Comparison of ENCODE assay signal across 8 cellular contexts in genomic region chr13:33228645-33229445, GRCh38. TPM values are rescaled to one million over a fixed set of nuclear protein-coding genes. Genes with fewer than 3 reads are reported as not detected.
DNase-seq lines count a peak whose midpoint lies in the region; ATAC-seq, FAIRE-seq and TF ChIP-seq lines count a peak whose summit lies in the region.

No MANE protein-coding gene starts in this region.

- H3K4me3 ChIP-seq in HFF-Myc (replicated peaks; ENCODE audit: low read depth, low read length): 0 out of 2 replicates have a peak overlapping the region, but pooled peaks have one; percentile 4
- H3K4me3 ChIP-seq in astrocyte (ENCODE audit: insufficient read depth, low read depth, low read length): peak overlapping the region; percentile 16
- no peak overlapping the region for H3K4me3 ChIP-seq in small intestine (ENCODE audit: low read depth in 1 of 2, low read length in 2 of 2)

- peak overlapping the region in 1 of 2 donors; percentile 68 for H3K27ac Mint-ChIP-seq in activated naive CD4-positive, alpha-beta T cell treated with anti-CD3 and anti-CD28 coated beads, Interleukin-2, amount 50 U/mL, for 72 hours
- no peak overlapping the region for H3K27ac Mint-ChIP-seq in activated naive CD4-positive, alpha-beta T cell treated with anti-CD3 and anti-CD28 coated beads, Interleukin-2, amount 10 ng/mL, durations not matched to agents 7 days and 5 days
- peak overlapping the region; percentile 73 for H3K27ac Mint-ChIP-seq in astrocyte (ENCODE audit: unreplicated experiment)

- H3K4me1 Mint-ChIP-seq in activated naive CD4-positive, alpha-beta T cell treated with anti-CD3 and anti-CD28 coated beads, Interleukin-2, amount 10 ng/mL, durations not matched to agents 7 days and 5 days: peaks cover 4% of the 10 kb centered on the region
- H3K4me1 Mint-ChIP-seq in astrocyte (ENCODE audit: low read depth, unreplicated experiment): peaks cover 29% of the 10 kb centered on the region

- H3K27me3 Mint-ChIP-seq in activated naive CD4-positive, alpha-beta T cell treated with anti-CD3 and anti-CD28 coated beads, Interleukin-2, amount 10 ng/mL, durations not matched to agents 7 days and 5 days: no peaks in the 10 kb centered on the region
- H3K27me3 Mint-ChIP-seq in astrocyte (ENCODE audit: low read depth, unreplicated experiment): no peaks in the 10 kb centered on the region

- H3K27me3 ChIP-seq in astrocyte (ENCODE audit: insufficient read depth, low read length) (no peaks in the 10 kb centered on the region), small intestine (ENCODE audit: control insufficient read depth in 2 of 2, insufficient read depth in 2 of 2, low read length in 2 of 2) (no peaks in the 10 kb centered on the region)

- H2AFZ ChIP-seq in astrocyte (ENCODE audit: low read depth, low read length): peak overlapping the region; percentile 19

- peaks cover 14% of the 10 kb centered on the region in 2 donors for H3K36me3 Mint-ChIP-seq in activated naive CD4-positive, alpha-beta T cell treated with anti-CD3 and anti-CD28 coated beads, Interleukin-2, amount 50 U/mL, for 72 hours
- H3K36me3 Mint-ChIP-seq in activated naive CD4-positive, alpha-beta T cell treated with anti-CD3 and anti-CD28 coated beads, Interleukin-2, amount 10 ng/mL, durations not matched to agents 7 days and 5 days: no peaks in the 10 kb centered on the region
- peaks cover 10% of the 10 kb centered on the region for H3K36me3 Mint-ChIP-seq in astrocyte (ENCODE audit: low read depth, unreplicated experiment)

- peaks cover 48% of the 10 kb centered on the region for H3K4me1 ChIP-seq in astrocyte (ENCODE audit: insufficient read depth, low read length)
- peaks cover 0 to 8% of the 10 kb centered on the region in 2 donors for H3K4me1 ChIP-seq in small intestine (ENCODE audit: control insufficient read depth in 2 of 2, insufficient read depth in 1 of 2, low read depth in 1 of 2, low read length in 1 of 2)

- H3K4me2 ChIP-seq in astrocyte (ENCODE audit: low read length): peak overlapping the region; percentile 78

- peak overlapping the region; percentile 92 for H3K27ac ChIP-seq in astrocyte (ENCODE audit: low read depth, low read length)
- peak overlapping the region in 1 of 2 donors; percentile 32 for H3K27ac ChIP-seq in small intestine (ENCODE audit: low read depth in 1 of 2, low read length in 1 of 2)

- peak; percentile 54 to 61 for ATAC-seq in activated naive CD4-positive, alpha-beta T cell treated with anti-CD3 and anti-CD28 coated beads, Interleukin-2, amount 50 U/mL, for 72 hours

- CTCF ChIA-PET in activated naive CD4-positive, alpha-beta T cell treated with anti-CD3 and anti-CD28 coated beads, Interleukin-2, amount 10 ng/mL, durations not matched to agents 7 days and 5 days (lab: Charles Lee): interaction anchor here (0.9 to 1.5 kb wide), 6 partner anchors 14 to 496 kb away, joined by 3 to 7 read pairs (median 4); no protein-coding TSS in a partner anchor

- FAIRE-seq in astrocyte (lab: Jason Lieb, UNC): no peak
- no peak for FAIRE-seq in small intestine (lab: Jason Lieb, UNC)

- H3K36me3 ChIP-seq in astrocyte (ENCODE audit: insufficient read depth, low read length) (peaks cover 3% of the 10 kb centered on the region), small intestine (ENCODE audit: control insufficient read depth in 2 of 2, insufficient read depth in 2 of 2, low read length in 2 of 2) (no peaks in the 10 kb centered on the region)

- H3K79me2 ChIP-seq in astrocyte (ENCODE audit: insufficient read depth, low read length): peaks cover 91% of the 10 kb centered on the region

- H3K9me3 ChIP-seq in astrocyte (ENCODE audit: insufficient read depth, low read depth, low read length): no peaks in the 10 kb centered on the region
- no peaks in the 10 kb centered on the region for H3K9me3 ChIP-seq in small intestine (ENCODE audit: control insufficient read depth, low read depth)

- TF ChIP-seq CTCF in HFF-Myc (IDR thresholded peaks at IDR 0.05; ENCODE audit: low read depth, low read length, missing control alignments) (peak; percentile 85), astrocyte (IDR thresholded peaks at IDR 0.05; ENCODE audit: insufficient read depth, low read depth, low read length) (peak; percentile 97)

- DNase-seq in activated naive CD4-positive, alpha-beta T cell treated with anti-CD3 and anti-CD28 coated beads, Interleukin-2, amount 50 U/mL, for 72 hours (ENCODE audit: low spot score in 2 of 2): no peak
- no peak for DNase-seq in activated naive CD4-positive, alpha-beta T cell treated with anti-CD3 and anti-CD28 coated beads, Interleukin-2, amount 10 ng/mL, durations not matched to agents 7 days and 5 days
- DNase-seq in HFF-Myc (ENCODE audit: extremely low read depth, low read depth): no peak
- DNase-seq in NCI-H2196 (lab: John Stamatoyannopoulos, UW; ENCODE audit: unreplicated experiment): peak; percentile 6
- peak; percentile 79 for DNase-seq in astrocyte (ENCODE audit: low read depth)
- DNase-seq in hepatic stellate cell (ENCODE audit: low spot score): peak; percentile 29
- peak; percentile 59 for DNase-seq in small intestine
- no peak for DNase-seq in UCSD-AML1 (lab: John Stamatoyannopoulos, UW; ENCODE audit: unreplicated experiment)

- WGBS in small intestine, 3 donors: 40 to 49% (median 48%) methylated on average over 12 of the region's 12 CpGs

- peak overlapping the region; percentile 76 for H3K9ac ChIP-seq in astrocyte (ENCODE audit: low read length)

- peaks cover 9 to 13% of the 10 kb centered on the region in 2 donors for H3K9me3 Mint-ChIP-seq in activated naive CD4-positive, alpha-beta T cell treated with anti-CD3 and anti-CD28 coated beads, Interleukin-2, amount 50 U/mL, for 72 hours
- peaks cover 8% of the 10 kb centered on the region for H3K9me3 Mint-ChIP-seq in activated naive CD4-positive, alpha-beta T cell treated with anti-CD3 and anti-CD28 coated beads, Interleukin-2, amount 10 ng/mL, durations not matched to agents 7 days and 5 days
- H3K9me3 Mint-ChIP-seq in astrocyte (ENCODE audit: unreplicated experiment): peaks cover 2% of the 10 kb centered on the region

- no peak overlapping the region for H3K4me3 Mint-ChIP-seq in activated naive CD4-positive, alpha-beta T cell treated with anti-CD3 and anti-CD28 coated beads, Interleukin-2, amount 10 ng/mL, durations not matched to agents 7 days and 5 days
- H3K4me3 Mint-ChIP-seq in astrocyte (ENCODE audit: unreplicated experiment): peak overlapping the region; percentile 1

- H4K20me1 ChIP-seq in astrocyte (ENCODE audit: insufficient read depth, low read length): peaks cover 2% of the 10 kb centered on the region

RNA-seq across cellular contexts. Expression of gene STARD13, which starts 56.7 kb away (rescaled TPM):
- 1 to 10 TPM in 1 of 2 donors, under 1 TPM in 1; 0.50 to 1.3 TPM for total RNA-seq in activated naive CD4-positive, alpha-beta T cell treated with anti-CD3 and anti-CD28 coated beads, Interleukin-2, amount 50 U/mL, for 72 hours
- total RNA-seq in astrocyte: 28.7 and 30.1 TPM in 2 replicates
- polyA plus RNA-seq in small intestine: 1 to 10 TPM; 2.2 to 7.4 (median 2.7) TPM

Comparison
In these comparisons a context has a peak if more than half of its experiments do, and no peak if none do; other contexts are left out.
1. DNase-seq: peak in NCI-H2196 (single experiment), astrocyte (single experiment), hepatic stellate cell (single experiment) and small intestine (single experiment); none in activated naive CD4-positive, alpha-beta T cell treated with anti-CD3 and anti-CD28 coated beads, Interleukin-2, amount 50 U/mL, for 72 hours (0 of 2), activated naive CD4-positive, alpha-beta T cell treated with anti-CD3 and anti-CD28 coated beads, Interleukin-2, amount 10 ng/mL, durations not matched to agents 7 days and 5 days (single experiment), HFF-Myc (single experiment) and UCSD-AML1 (single experiment).
2. H3K4me3 ChIP-seq: peak in HFF-Myc (single experiment) and astrocyte (single experiment); none in small intestine (0 of 2).
3. RNA of gene STARD13, which starts 56.7 kb away (total RNA-seq): 28.7 to 30.1 TPM in astrocyte; 0.50 to 1.3 TPM in activated naive CD4-positive, alpha-beta T cell treated with anti-CD3 and anti-CD28 coated beads, Interleukin-2, amount 50 U/mL, for 72 hours; every median in the first group is over 10 times any median in the second.